In the genomic region with DNA sequence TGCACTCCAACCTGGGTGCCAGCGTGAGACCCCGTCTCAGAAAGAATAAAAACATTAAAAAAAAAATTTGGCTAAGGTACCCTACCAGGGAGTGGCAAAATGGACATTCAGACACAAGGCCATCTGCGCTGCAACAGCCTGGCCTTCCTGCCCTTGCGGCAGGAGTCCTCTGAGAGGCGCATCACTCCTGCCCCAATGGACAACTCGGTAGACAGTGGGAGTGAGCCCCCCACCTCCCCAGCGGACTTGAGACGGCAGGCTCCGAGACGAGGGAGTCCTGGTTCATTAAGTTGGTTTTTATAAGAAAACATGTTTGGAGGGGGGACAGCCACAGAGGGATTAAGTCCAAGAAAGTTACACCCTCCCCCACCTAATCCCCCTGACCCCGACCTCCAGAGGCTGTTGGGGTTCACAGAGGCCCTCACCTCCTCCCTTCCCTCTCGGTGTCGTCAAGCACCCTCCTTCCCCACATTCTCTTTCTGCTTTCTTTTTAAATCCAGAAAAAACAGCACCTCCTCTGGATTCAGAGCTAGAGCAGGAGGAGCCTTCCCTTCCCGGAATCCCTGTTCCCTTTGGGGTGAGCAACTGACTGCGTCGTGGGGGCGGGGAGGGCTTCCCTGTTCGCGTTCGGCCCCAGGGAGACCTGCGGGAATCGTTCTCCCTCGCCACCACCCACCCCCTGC, we compare ENCODE assay signal across 8 cellular contexts. TPM values are rescaled to one million over a fixed set of nuclear protein-coding genes. Genes with fewer than 3 reads are reported as not detected.
A peak's percentile ranks its signal among the peaks of the same experiment; 100 is the strongest.
DNase-seq lines count a peak whose midpoint lies in the region; ATAC-seq and TF ChIP-seq lines count a peak whose summit lies in the region.

No MANE protein-coding gene starts in this region.

- peak overlapping the region; percentile 92 for H3K27ac Mint-ChIP-seq in endodermal cell
- peak overlapping the region; percentile 94 to 99 (median 98) for H3K27ac Mint-ChIP-seq in nephron

- DNase-seq in GM12864 (ENCODE audit: low read depth) (no peak), Peyer's patch (no peak), endodermal cell (peak; percentile 65), DMS114 treated with DMSO at 0.1 percent for 48 hours (lab: John Stamatoyannopoulos, UW; ENCODE audit: unreplicated experiment) (no peak), NCI-H1930 (lab: John Stamatoyannopoulos, UW) (no peak), GM10266 (ENCODE audit: extremely low spot score) (no peak)

- H3K36me3 ChIP-seq in Peyer's patch (no peaks in the 10 kb centered on the region), endodermal cell (ENCODE audit: control insufficient read depth, insufficient read depth, low read length) (peaks cover 10% of the 10 kb centered on the region)

- H3K9ac ChIP-seq in endodermal cell (ENCODE audit: extremely low read depth, low read length, poor library complexity, severe bottlenecking): peak overlapping the region; percentile 90

- H3K36me3 Mint-ChIP-seq in endodermal cell (ENCODE audit: low read depth) (peaks cover 11% of the 10 kb centered on the region), nephron (ENCODE audit: low read depth) (peaks cover 21% of the 10 kb centered on the region)

- H3K4me3 Mint-ChIP-seq in endodermal cell: peak overlapping the region; percentile 69
- H3K4me3 Mint-ChIP-seq in nephron: peak overlapping the region; percentile 88 to 93 (median 92)

- H3K9me3 ChIP-seq in Peyer's patch (no peaks in the 10 kb centered on the region), endodermal cell (ENCODE audit: control insufficient read depth, low read length) (no peaks in the 10 kb centered on the region)

- TF ChIP-seq CTCF in GM12864 (IDR thresholded peaks at IDR 0.05; ENCODE audit: low read depth, low read length, missing control alignments) (no peak), Peyer's patch (IDR thresholded peaks at IDR 0.05) (peak in 3 of 6 experiments; percentile 18 to 44 (median 26)), endodermal cell (conservative IDR thresholded peaks at IDR 0.05) (no peak), nephron (IDR thresholded peaks at IDR 0.05; ENCODE audit: unreplicated experiment in 3 of 3) (no peak), GM10266 (IDR thresholded peaks at IDR 0.05; ENCODE audit: control insufficient read depth, insufficient read depth, low read depth, missing control alignments) (no peak)

- H3K27me3 Mint-ChIP-seq in endodermal cell (ENCODE audit: insufficient read depth) (peaks cover 21% of the 10 kb centered on the region), nephron (ENCODE audit: low read depth) (peaks cover 31% of the 10 kb centered on the region)

- no peak for TF ChIP-seq POLR2A in Peyer's patch (IDR thresholded peaks at IDR 0.05)

- H3K27ac ChIP-seq in Peyer's patch (peak overlapping the region; percentile 95 to 99 (median 96)), endodermal cell (ENCODE audit: low read depth, low read length) (peak overlapping the region; percentile 80)

- 32 to 78% methylated on average over 5 to 21 of the region's 23 CpGs for WGBS in endodermal cell (ENCODE audit: insufficient coverage in 1 of 2, insufficient read length in 1 of 2), 2 experiments

- peak overlapping the region; percentile 70 for H3K4me3 ChIP-seq in GM12864 (ENCODE audit: low read depth, low read length)
- H3K4me3 ChIP-seq in Peyer's patch: peak overlapping the region; percentile 78 to 93 (median 88)
- H3K4me3 ChIP-seq in endodermal cell (ENCODE audit: low read length): peak overlapping the region; percentile 98

- H3K4me1 Mint-ChIP-seq in endodermal cell: peaks cover 19% of the 10 kb centered on the region
- H3K4me1 Mint-ChIP-seq in nephron: peaks cover 31% of the 10 kb centered on the region

- H3K9me3 Mint-ChIP-seq in endodermal cell: no peaks in the 10 kb centered on the region
- no peaks in the 10 kb centered on the region for H3K9me3 Mint-ChIP-seq in nephron

- H3K27me3 ChIP-seq in Peyer's patch (no peaks in the 10 kb centered on the region), endodermal cell (ENCODE audit: control insufficient read depth, insufficient read depth, low read length, poor library complexity, severe bottlenecking) (peaks cover 12% of the 10 kb centered on the region)

- H3K4me1 ChIP-seq in Peyer's patch: peaks cover 0 to 41% (median 20%) of the 10 kb centered on the region in 4 donors
- H3K4me1 ChIP-seq in endodermal cell (ENCODE audit: control insufficient read depth, insufficient read depth, low read length): peaks cover 7% of the 10 kb centered on the region

- no peak for ATAC-seq in HG02840 (IDR thresholded peaks at IDR 0.05; ENCODE audit: low FRiP score, unreplicated experiment)

RNA-seq across cellular contexts. Expression of a gene that starts 1.8 kb away (rescaled TPM):
- total RNA-seq in Peyer's patch (100 to 1,000 TPM in 1 of 4 donors, 10 to 100 TPM in 1, 1 to 10 TPM in 2; 5.3 to 109 (median 11.4) TPM), endodermal cell (10 to 100 TPM in 1 of 2 donors, 1 to 10 TPM in 1; 9.9 to 14.2 TPM)
- polyA plus RNA-seq in endodermal cell (2013, experiment 1 of 2): 10.7 TPM
- polyA plus RNA-seq in endodermal cell (2013, experiment 2 of 2): 13.1 TPM

RNA-seq across cellular contexts. Expression of a gene that starts 24.6 kb away (rescaled TPM):
- 10 to 100 TPM in 1 of 4 donors, 1 to 10 TPM in 3; 1.7 to 10.7 (median 2.1) TPM for total RNA-seq in Peyer's patch
- 10 to 100 TPM; 17.7 to 26.9 TPM for total RNA-seq in endodermal cell
- polyA plus RNA-seq in endodermal cell (2013, experiment 1 of 2): 46.3 TPM
- 43.3 TPM for polyA plus RNA-seq in endodermal cell (2013, experiment 2 of 2)
